In genomic region chr18:6561029-6561861, GRCh38 we compare ENCODE assay signal across 14 cellular contexts.
A peak's percentile ranks its signal among the peaks of the same experiment; 100 is the strongest.
DNase-seq lines count a peak whose midpoint lies in the region; ATAC-seq and FAIRE-seq lines count a peak whose summit lies in the region.
"Had no signal": no experiment of that assay in that cellular context is flagged by ENCODE, and none has a peak within 500 bp of the region (broad histone marks: within the 10 kb centered on the region; RNA-seq: fewer than 3 reads in every experiment).

No MANE protein-coding gene starts in this region.

- POLR2A ChIA-PET in naive thymus-derived CD8-positive, alpha-beta T cell (lab: Charles Lee), result no interaction called here

- no peaks in the 10 kb centered on the region for H3K4me1 Mint-ChIP-seq in naive thymus-derived CD8-positive, alpha-beta T cell
- H3K4me1 Mint-ChIP-seq: activated CD4-positive, alpha-beta T cell treated with anti-CD3 and anti-CD28 coated beads for 36 hours; activated naive CD8-positive, alpha-beta T cell treated with anti-CD3 and anti-CD28 coated beads, Interleukin-2, amount 10 ng/mL, durations not matched to agents 7 days and 5 days had no signal

- peaks cover 0 to 4% (median 0%) of the 10 kb centered on the region in 9 donors for H3K9me3 Mint-ChIP-seq in naive thymus-derived CD8-positive, alpha-beta T cell

- H3K4me1 ChIP-seq in HUES48 (ENCODE audit: control insufficient read depth, insufficient read depth, low read length), result peaks cover 36% of the 10 kb centered on the region

- H3K9me3 ChIP-seq in HUES48 (ENCODE audit: control insufficient read depth, insufficient read depth, low read length), result no peaks in the 10 kb centered on the region; the same call in 1 of the 2 replicates

- H3K4me3 Mint-ChIP-seq in naive thymus-derived CD8-positive, alpha-beta T cell, result no peak overlapping the region
- H3K4me3 Mint-ChIP-seq: activated CD4-positive, alpha-beta T cell treated with anti-CD3 and anti-CD28 coated beads for 36 hours; activated naive CD8-positive, alpha-beta T cell treated with anti-CD3 and anti-CD28 coated beads, Interleukin-2, amount 10 ng/mL, durations not matched to agents 7 days and 5 days had no signal

- H3K9ac ChIP-seq in HUES48 (ENCODE audit: low read depth, low read length), result no peak overlapping the region

- H3K36me3 ChIP-seq in HUES48 (ENCODE audit: control insufficient read depth, insufficient read depth, low read length), result no peaks in the 10 kb centered on the region

- H3K27me3 ChIP-seq in HUES48 (ENCODE audit: control insufficient read depth, insufficient read depth, low read length), result no peaks in the 10 kb centered on the region

- peak; percentile 65 for DNase-seq in left cardiac atrium
- peak; percentile 19 for DNase-seq in skeletal muscle cell (ENCODE audit: low read depth)
- no peak for DNase-seq in naive thymus-derived CD8-positive, alpha-beta T cell
- DNase-seq: activated CD4-positive, alpha-beta T cell treated with anti-CD3 and anti-CD28 coated beads for 36 hours; activated naive CD8-positive, alpha-beta T cell treated with anti-CD3 and anti-CD28 coated beads, Interleukin-2, amount 10 ng/mL, durations not matched to agents 7 days and 5 days; foreskin melanocyte; Karpas-422; stimulated activated CD4-positive, alpha-beta T cell treated with anti-CD3 and anti-CD28 coated beads, Interleukin-4, amount 100 ng/mL, for 4 hours had no signal

- H3K27ac ChIP-seq in HUES48 (ENCODE audit: low read depth, low read length), result peak overlapping the region; percentile 69

- H3K27me3 Mint-ChIP-seq in naive thymus-derived CD8-positive, alpha-beta T cell, result peaks cover 0 to 8% (median 7%) of the 10 kb centered on the region in 5 donors

- intact Hi-C loops in left cardiac atrium (cut with DNase I), result no loop called here

- H3K27ac Mint-ChIP-seq in naive thymus-derived CD8-positive, alpha-beta T cell, result peak overlapping the region in 1 of 10 donors; percentile 6
- H3K27ac Mint-ChIP-seq: activated CD4-positive, alpha-beta T cell treated with anti-CD3 and anti-CD28 coated beads for 36 hours; activated naive CD8-positive, alpha-beta T cell treated with anti-CD3 and anti-CD28 coated beads, Interleukin-2, amount 10 ng/mL, durations not matched to agents 7 days and 5 days had no signal

- H3K4me3 ChIP-seq in HUES48 (ENCODE audit: low read depth, low read length), result no peak overlapping the region
- H3K4me3 ChIP-seq in skeletal muscle cell (ENCODE audit: low read depth, low read length), result no peak overlapping the region

- H3K36me3 Mint-ChIP-seq in naive thymus-derived CD8-positive, alpha-beta T cell, result no peaks in the 10 kb centered on the region
- H3K36me3 Mint-ChIP-seq: activated naive CD8-positive, alpha-beta T cell treated with anti-CD3 and anti-CD28 coated beads, Interleukin-2, amount 10 ng/mL, durations not matched to agents 7 days and 5 days had no signal

- ATAC-seq in left cardiac atrium (peak; percentile 83 to 85), HG02678 (IDR thresholded peaks at IDR 0.05; ENCODE audit: unreplicated experiment) (no peak), GM21723 (IDR thresholded peaks at IDR 0.05; ENCODE audit: unreplicated experiment) (no peak), HG03139 (IDR thresholded peaks at IDR 0.05; ENCODE audit: unreplicated experiment) (no peak)
- ATAC-seq in naive thymus-derived CD8-positive, alpha-beta T cell, result no peak
- ATAC-seq: activated CD4-positive, alpha-beta T cell treated with anti-CD3 and anti-CD28 coated beads for 36 hours had no signal

- FAIRE-seq in TTC549 (lab: Jason Lieb, UNC), result peak; percentile 98
- FAIRE-seq: RCC 7860 had no signal

Comparison
In these comparisons a context has a peak if more than half of its experiments do, and no peak if none do; other contexts are left out.
1. ATAC-seq: peak in left cardiac atrium (2 of 2); none in HG02678 (single experiment), GM21723 (single experiment), naive thymus-derived CD8-positive, alpha-beta T cell (0 of 2) and HG03139 (single experiment).
2. DNase-seq: peak in left cardiac atrium (single experiment) and skeletal muscle cell (single experiment); none in naive thymus-derived CD8-positive, alpha-beta T cell (0 of 10).